Comparison of ENCODE assay signal across 3 cellular contexts in the genomic region with DNA sequence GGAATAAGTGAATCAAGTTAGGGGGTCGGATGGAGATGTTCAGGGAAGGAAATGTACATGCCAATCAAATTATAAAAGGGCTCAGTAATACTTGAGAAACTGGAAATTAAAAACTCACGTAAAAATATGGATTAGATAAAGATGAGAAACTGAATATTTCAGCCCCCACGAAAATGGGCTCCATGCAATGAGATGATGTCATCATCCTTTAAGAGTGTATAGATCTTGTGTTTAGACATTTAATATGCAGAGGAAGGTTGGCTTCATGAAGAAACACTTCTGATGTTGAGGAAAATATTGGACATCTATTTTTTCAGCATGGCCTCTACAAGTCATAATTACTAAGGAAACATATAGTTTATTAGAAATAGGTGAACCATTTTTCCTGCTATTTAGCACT.
A peak's percentile ranks its signal among the peaks of the same experiment; 100 is the strongest.
TF ChIP-seq lines count a peak whose summit lies in the region.

No MANE protein-coding gene starts in this region.

TF ChIP-seq in HepG2, 621 proteins besides CTCF, POLR2A, EP300 and RAD21:
- TF ChIP-seq ZNF572 (CRISPR knock-in tag; IDR thresholded peaks at IDR 0.05): no peak
- TF ChIP-seq ZNF354B (CRISPR knock-in tag; IDR thresholded peaks at IDR 0.05): no peak
- no peak for TF ChIP-seq SIN3A (IDR thresholded peaks at IDR 0.05; ENCODE audit: borderline replicate concordance, low read depth, low read length)
- TF ChIP-seq ATF7 (IDR thresholded peaks at IDR 0.05): peak; percentile 92
- TF ChIP-seq ATF7 (CRISPR knock-in tag; IDR thresholded peaks at IDR 0.05): no peak
- no peak for TF ChIP-seq ZBTB38 (CRISPR knock-in tag; IDR thresholded peaks at IDR 0.05)

TF ChIP-seq in HEK293, 187 proteins besides CTCF, POLR2A, EP300 and RAD21:
- TF ChIP-seq ZNF701 (tag by site-specific recombination; IDR thresholded peaks at IDR 0.05): no peak
- TF ChIP-seq, protein P1, sequence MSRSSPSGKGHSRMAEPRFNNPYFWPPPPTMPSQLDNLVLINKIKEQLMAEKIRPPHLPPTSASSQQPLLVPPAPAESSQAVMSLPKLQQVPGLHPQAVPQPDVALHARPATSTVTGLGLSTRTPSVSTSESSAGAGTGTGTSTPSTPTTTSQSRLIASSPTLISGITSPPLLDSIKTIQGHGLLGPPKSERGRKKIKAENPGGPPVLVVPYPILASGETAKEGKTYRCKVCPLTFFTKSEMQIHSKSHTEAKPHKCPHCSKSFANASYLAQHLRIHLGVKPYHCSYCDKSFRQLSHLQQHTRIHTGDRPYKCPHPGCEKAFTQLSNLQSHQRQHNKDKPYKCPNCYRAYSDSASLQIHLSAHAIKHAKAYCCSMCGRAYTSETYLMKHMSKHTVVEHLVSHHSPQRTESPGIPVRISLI (tag by site-specific recombination; IDR thresholded peaks at IDR 0.05): no peak
- TF ChIP-seq, protein P2, sequence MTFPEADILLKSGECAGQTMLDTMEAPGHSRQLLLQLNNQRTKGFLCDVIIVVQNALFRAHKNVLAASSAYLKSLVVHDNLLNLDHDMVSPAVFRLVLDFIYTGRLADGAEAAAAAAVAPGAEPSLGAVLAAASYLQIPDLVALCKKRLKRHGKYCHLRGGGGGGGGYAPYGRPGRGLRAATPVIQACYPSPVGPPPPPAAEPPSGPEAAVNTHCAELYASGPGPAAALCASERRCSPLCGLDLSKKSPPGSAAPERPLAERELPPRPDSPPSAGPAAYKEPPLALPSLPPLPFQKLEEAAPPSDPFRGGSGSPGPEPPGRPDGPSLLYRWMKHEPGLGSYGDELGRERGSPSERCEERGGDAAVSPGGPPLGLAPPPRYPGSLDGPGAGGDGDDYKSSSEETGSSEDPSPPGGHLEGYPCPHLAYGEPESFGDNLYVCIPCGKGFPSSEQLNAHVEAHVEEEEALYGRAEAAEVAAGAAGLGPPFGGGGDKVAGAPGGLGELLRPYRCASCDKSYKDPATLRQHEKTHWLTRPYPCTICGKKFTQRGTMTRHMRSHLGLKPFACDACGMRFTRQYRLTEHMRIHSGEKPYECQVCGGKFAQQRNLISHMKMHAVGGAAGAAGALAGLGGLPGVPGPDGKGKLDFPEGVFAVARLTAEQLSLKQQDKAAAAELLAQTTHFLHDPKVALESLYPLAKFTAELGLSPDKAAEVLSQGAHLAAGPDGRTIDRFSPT (tag by site-specific recombination; IDR thresholded peaks at IDR 0.05): no peak
- TF ChIP-seq, protein P3, sequence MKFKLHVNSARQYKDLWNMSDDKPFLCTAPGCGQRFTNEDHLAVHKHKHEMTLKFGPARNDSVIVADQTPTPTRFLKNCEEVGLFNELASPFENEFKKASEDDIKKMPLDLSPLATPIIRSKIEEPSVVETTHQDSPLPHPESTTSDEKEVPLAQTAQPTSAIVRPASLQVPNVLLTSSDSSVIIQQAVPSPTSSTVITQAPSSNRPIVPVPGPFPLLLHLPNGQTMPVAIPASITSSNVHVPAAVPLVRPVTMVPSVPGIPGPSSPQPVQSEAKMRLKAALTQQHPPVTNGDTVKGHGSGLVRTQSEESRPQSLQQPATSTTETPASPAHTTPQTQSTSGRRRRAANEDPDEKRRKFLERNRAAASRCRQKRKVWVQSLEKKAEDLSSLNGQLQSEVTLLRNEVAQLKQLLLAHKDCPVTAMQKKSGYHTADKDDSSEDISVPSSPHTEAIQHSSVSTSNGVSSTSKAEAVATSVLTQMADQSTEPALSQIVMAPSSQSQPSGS (tag by site-specific recombination; IDR thresholded peaks at IDR 0.05; ENCODE audit: low read depth): peak; percentile 69; the same call in 1 of the 2 replicates
TF ChIP-seq in HEK293: peak in this region for 1.

TF ChIP-seq in GM12878, 131 proteins besides CTCF, POLR2A, EP300 and RAD21:
- TF ChIP-seq MTA2 (IDR thresholded peaks at IDR 0.05; ENCODE audit: low read depth) (no peak), ATF7 (IDR thresholded peaks at IDR 0.05; ENCODE audit: low read depth) (peak; percentile 59)
